8 cellular contexts compared by ENCODE assay signal in genomic region chr2:201182650-201183372, GRCh38. TPM values are rescaled to one million over a fixed set of nuclear protein-coding genes. Genes with fewer than 3 reads are reported as not detected.
DNase-seq lines count a peak whose midpoint lies in the region; ATAC-seq and TF ChIP-seq lines count a peak whose summit lies in the region.

A gene with protein sequence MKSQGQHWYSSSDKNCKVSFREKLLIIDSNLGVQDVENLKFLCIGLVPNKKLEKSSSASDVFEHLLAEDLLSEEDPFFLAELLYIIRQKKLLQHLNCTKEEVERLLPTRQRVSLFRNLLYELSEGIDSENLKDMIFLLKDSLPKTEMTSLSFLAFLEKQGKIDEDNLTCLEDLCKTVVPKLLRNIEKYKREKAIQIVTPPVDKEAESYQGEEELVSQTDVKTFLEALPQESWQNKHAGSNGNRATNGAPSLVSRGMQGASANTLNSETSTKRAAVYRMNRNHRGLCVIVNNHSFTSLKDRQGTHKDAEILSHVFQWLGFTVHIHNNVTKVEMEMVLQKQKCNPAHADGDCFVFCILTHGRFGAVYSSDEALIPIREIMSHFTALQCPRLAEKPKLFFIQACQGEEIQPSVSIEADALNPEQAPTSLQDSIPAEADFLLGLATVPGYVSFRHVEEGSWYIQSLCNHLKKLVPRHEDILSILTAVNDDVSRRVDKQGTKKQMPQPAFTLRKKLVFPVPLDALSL (plus strand): TSS chr2:201183141. CDS start chr2:201185778, 2,637 bp downstream.

- H3K27ac ChIP-seq in mammary epithelial cell (ENCODE audit: insufficient read depth, low read depth, low read length) (peak within 1 kb of the TSS; percentile 56), layer of hippocampus (ENCODE audit: low read depth, low read length) (peak within 1 kb of the TSS; percentile 38), tibial nerve (peak within 1 kb of the TSS in 3 of 4 donors; percentile 26 to 75 (median 71))

- dilution Hi-C loops in mammary epithelial cell (cut with HindIII; ENCODE audit: low sequenced_read_pairs) = loop anchor here (5.0 kb wide), 1 partner anchor 276 kb away; no protein-coding TSS in a partner anchor

- H3K36me3 ChIP-seq in mammary epithelial cell (ENCODE audit: insufficient read depth, low read length) = no peaks in the 10 kb centered on the region
- H3K36me3 ChIP-seq in tibial nerve = no peaks in the 10 kb centered on the region

- TF ChIP-seq CTCF in mammary epithelial cell (conservative IDR thresholded peaks at IDR 0.05 in 1 of 2, IDR thresholded peaks at IDR 0.05 in 1 of 2; ENCODE audit: extremely low read depth in 1 of 2, insufficient read depth in 1 of 2, low read depth in 1 of 2, low read length in 2 of 2) (peak; percentile 54 to 62), tibial nerve (IDR thresholded peaks at IDR 0.05) (peak in 3 of 5 experiments; percentile 12 to 40 (median 25)), osteocyte (IDR thresholded peaks at IDR 0.05) (no peak)

- CTCF ChIA-PET in mammary epithelial cell (lab: Charles Lee; ENCODE audit: low non-redundant PET) = interaction anchor here (0.6 to 1.5 kb wide), 6 partner anchors 16 to 452 kb away, joined by 3 to 13 read pairs (median 5); no protein-coding TSS in a partner anchor

- H3K4me1 ChIP-seq in mammary epithelial cell (ENCODE audit: insufficient read depth, low read length) (peaks cover 5% of the 10 kb centered on the region), tibial nerve (peaks cover 0 to 5% (median 0%) of the 10 kb centered on the region in 4 donors)

- DNase-seq in Ammon's horn (ENCODE audit: low spot score) (peak; percentile 25), NOMO-1 treated with dmso at 0.1 percent for 144 hours (lab: John Stamatoyannopoulos, UW; ENCODE audit: unreplicated experiment) (peak; percentile 59), mammary epithelial cell (peak; percentile 82), tibial nerve (ENCODE audit: low spot score in 2 of 2) (no peak), osteocyte (ENCODE audit: extremely low spot score, unreplicated experiment) (no peak)

- BruUV-seq in mammary epithelial cell (replicated peaks; lab: Mats Ljungman, UMichigan) = no TSS peak

- peak; percentile 85 for ATAC-seq in GM18511 (IDR thresholded peaks at IDR 0.05; ENCODE audit: unreplicated experiment)
- peak; percentile 71 for ATAC-seq in HG03025 (IDR thresholded peaks at IDR 0.05; ENCODE audit: low FRiP score, unreplicated experiment)

- H3K27me3 Mint-ChIP-seq in osteocyte (ENCODE audit: unreplicated experiment) = peaks cover 3% of the 10 kb centered on the region

- no peaks in the 10 kb centered on the region for H4K20me1 ChIP-seq in mammary epithelial cell (ENCODE audit: insufficient read depth, low read length)

- H2AFZ ChIP-seq in mammary epithelial cell (ENCODE audit: low read depth, low read length) = peak within 1 kb of the TSS; percentile 87

- no peaks in the 10 kb centered on the region for H3K36me3 Mint-ChIP-seq in osteocyte (ENCODE audit: unreplicated experiment)

- peak in 1 of 2 donors; percentile 42 for TF ChIP-seq EP300 in tibial nerve (IDR thresholded peaks at IDR 0.05)

- H3K4me2 ChIP-seq in mammary epithelial cell (ENCODE audit: insufficient read depth, low read depth, low read length) = peak within 1 kb of the TSS; percentile 79

- intact Hi-C loops in mammary epithelial cell (cut with micrococcal nuclease) = loop anchor here (1.0 to 2.0 kb wide), 2 partner anchors 49 to 182 kb away; no protein-coding TSS in a partner anchor

- in situ Hi-C loops in mammary epithelial cell (cut with MboI; ENCODE audit: low sequenced_read_pairs in 2 of 2) = loop anchor here in 1 of 2 donors (25.0 kb wide), 1 partner anchor 471 kb away; no protein-coding TSS in a partner anchor

- no peak for TF ChIP-seq POLR2A in tibial nerve (IDR thresholded peaks at IDR 0.05)

- no peaks in the 10 kb centered on the region for H3K79me2 ChIP-seq in mammary epithelial cell (ENCODE audit: insufficient read depth, low read length)

- H3K27me3 ChIP-seq in mammary epithelial cell (ENCODE audit: insufficient read depth, low read length) = no peaks in the 10 kb centered on the region
- H3K27me3 ChIP-seq in layer of hippocampus (ENCODE audit: control insufficient read depth, insufficient read depth, low read length) = no peaks in the 10 kb centered on the region
- no peaks in the 10 kb centered on the region for H3K27me3 ChIP-seq in tibial nerve

- no peaks in the 10 kb centered on the region for H3K4me1 Mint-ChIP-seq in osteocyte (ENCODE audit: unreplicated experiment)

- H3K27ac Mint-ChIP-seq in osteocyte (ENCODE audit: unreplicated experiment) = no peak within 1 kb of the TSS

- peak within 1 kb of the TSS; percentile 42 to 52 (median 45) for H3K4me3 ChIP-seq in mammary epithelial cell (replicated peaks in 1 of 3; ENCODE audit: insufficient read depth in 1 of 3, low read depth in 2 of 3, low read length in 3 of 3)
- peak within 1 kb of the TSS; percentile 5 to 46 (median 30) for H3K4me3 ChIP-seq in tibial nerve

- H3K4me3 Mint-ChIP-seq in osteocyte (ENCODE audit: unreplicated experiment) = no peak within 1 kb of the TSS

- no peaks in the 10 kb centered on the region for H3K9me3 Mint-ChIP-seq in osteocyte (ENCODE audit: unreplicated experiment)

- peak within 1 kb of the TSS; percentile 76 for H3K9ac ChIP-seq in mammary epithelial cell (ENCODE audit: insufficient read depth, low read length)

- WGBS in mammary epithelial cell (ENCODE audit: low coverage, missing lambda C conversion rate) = 54% methylated on average over 11 of the region's 11 CpGs
- 57 to 63% methylated on average over 11 of the region's 11 CpGs for WGBS in tibial nerve, 2 donors

- H3K9me3 ChIP-seq in mammary epithelial cell (replicated peaks; ENCODE audit: insufficient read depth, low read length) = no peaks in the 10 kb centered on the region
- no peaks in the 10 kb centered on the region for H3K9me3 ChIP-seq in tibial nerve

RNA-seq across cellular contexts. Expression of the gene that starts here (rescaled TPM):
- total RNA-seq in mammary epithelial cell (1 to 10 TPM; 4.5 to 5.7 TPM), tibial nerve (10 to 100 TPM in 2 of 4 donors, 1 to 10 TPM in 2; 6.1 to 21.4 (median 11.2) TPM), osteocyte (0.35 TPM in 1 of 2 replicates, not detected in the other)
- 2.9 TPM for polyA plus RNA-seq in mammary epithelial cell
- polyA minus RNA-seq in mammary epithelial cell = 8.0 TPM

Comparison
In these comparisons a context has a peak if more than half of its experiments do, and no peak if none do; other contexts are left out.
1. DNase-seq: peak in Ammon's horn (single experiment), NOMO-1 treated with dmso at 0.1 percent for 144 hours (single experiment) and mammary epithelial cell (single experiment); none in tibial nerve (0 of 2) and osteocyte (single experiment).
2. Peak in every context shown above with its lines, with median percentiles within 50 percentile points of each other: H3K27ac ChIP-seq.